ENCODE assay signal across 18 cellular contexts in the genomic region with DNA sequence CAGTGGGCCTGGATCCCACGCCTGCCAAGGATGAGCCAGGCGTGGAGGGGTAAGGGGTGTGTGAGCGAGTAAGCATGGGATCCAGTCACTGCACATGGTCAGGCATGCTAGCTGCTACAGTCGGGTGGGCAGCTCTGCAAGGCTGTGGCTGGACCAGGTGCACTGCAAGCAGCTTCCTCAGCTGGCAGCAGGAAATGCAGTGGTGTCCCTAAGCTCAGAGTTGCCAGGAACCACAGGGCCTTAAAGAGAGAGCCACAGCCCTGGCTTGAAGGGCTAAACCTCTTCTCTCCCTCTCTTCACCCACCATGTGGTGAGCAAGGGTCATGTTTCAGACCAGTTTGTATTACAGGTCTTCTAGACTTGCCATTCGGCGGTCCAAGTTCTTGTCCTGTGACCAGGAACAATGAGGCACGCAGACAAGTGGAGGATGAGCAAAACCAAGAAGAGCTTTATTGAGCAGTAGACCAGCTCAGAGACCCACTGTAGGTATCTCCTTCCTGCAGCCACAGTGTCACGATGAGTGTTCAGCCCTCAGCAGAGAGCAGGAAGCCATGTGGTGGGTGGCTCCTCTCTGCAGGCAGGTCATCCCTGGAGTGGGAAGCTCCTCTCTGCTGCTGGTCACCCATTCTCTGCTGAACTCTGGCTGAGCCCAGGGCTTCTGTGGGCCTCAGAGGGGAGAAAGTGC.
DNase-seq lines count a peak whose midpoint lies in the region; ATAC-seq lines count a peak whose summit lies in the region.
"Had no signal": no experiment of that assay in that cellular context is flagged by ENCODE, and none has a peak within 500 bp of the region (broad histone marks: within the 10 kb centered on the region; RNA-seq: fewer than 3 reads in every experiment).

No MANE protein-coding gene starts in this region.

- H3K27ac Mint-ChIP-seq in stimulated activated effector memory CD8-positive, alpha-beta T cell treated with anti-CD3 and anti-CD28 coated beads, Interleukin-12 subunit alpha, Interleukin-12 subunit beta, amount 100 ng/mL, for 72 hours: no peak overlapping the region
- H3K27ac Mint-ChIP-seq in activated CD4-positive, alpha-beta T cell treated with anti-CD3 and anti-CD28 coated beads, Interleukin-2, amount 10 ng/mL, durations not matched to agents 7 days and 5 days: no peak overlapping the region
- H3K27ac Mint-ChIP-seq in naive thymus-derived CD8-positive, alpha-beta T cell: no peak overlapping the region
- H3K27ac Mint-ChIP-seq: T-helper 2 cell treated with Interferon-gamma antibody and Interleukin-4, amounts not matched to agents 5 μg/mL and 100 μg/mL, for 36 hours had no signal

- H3K9ac ChIP-seq in trophoblast cell (ENCODE audit: low read length): no peak overlapping the region

- no peaks in the 10 kb centered on the region for H3K27me3 Mint-ChIP-seq in activated CD4-positive, alpha-beta T cell treated with anti-CD3 and anti-CD28 coated beads, Interleukin-2, amount 10 ng/mL, durations not matched to agents 7 days and 5 days
- H3K27me3 Mint-ChIP-seq in naive thymus-derived CD8-positive, alpha-beta T cell: no peaks in the 10 kb centered on the region

- H2BK5ac ChIP-seq in trophoblast cell (ENCODE audit: low read depth, low read length, poor library complexity): no peak overlapping the region

- no peak overlapping the region for H3K14ac ChIP-seq in trophoblast cell (ENCODE audit: low read length)

- ATAC-seq in GM19023 (IDR thresholded peaks at IDR 0.05; ENCODE audit: unreplicated experiment): peak; percentile 61
- peak; percentile 47 for ATAC-seq in GM21786 (IDR thresholded peaks at IDR 0.05; ENCODE audit: unreplicated experiment)
- peak; percentile 61 for ATAC-seq in HG03520 (IDR thresholded peaks at IDR 0.05; ENCODE audit: unreplicated experiment)
- ATAC-seq in stimulated activated effector memory CD8-positive, alpha-beta T cell treated with anti-CD3 and anti-CD28 coated beads, Interleukin-12 subunit alpha, Interleukin-12 subunit beta, amount 100 ng/mL, for 72 hours: peak; percentile 21
- ATAC-seq in naive thymus-derived CD8-positive, alpha-beta T cell: no peak
- no peak for ATAC-seq in GM19467 (IDR thresholded peaks at IDR 0.05; ENCODE audit: unreplicated experiment)
- ATAC-seq: activated CD4-positive, CD25-positive, alpha-beta regulatory T cell treated with anti-CD3 and anti-CD28 coated beads, Interleukin-2, amount 50 U/mL, for 24 hours; gastroesophageal sphincter had no signal

- DNase-seq in stimulated activated effector memory CD8-positive, alpha-beta T cell treated with anti-CD3 and anti-CD28 coated beads, Interleukin-12 subunit alpha, Interleukin-12 subunit beta, amount 100 ng/mL, for 72 hours (ENCODE audit: low spot score in 2 of 2): no peak
- DNase-seq in activated CD4-positive, alpha-beta T cell treated with anti-CD3 and anti-CD28 coated beads, Interleukin-2, amount 10 ng/mL, durations not matched to agents 7 days and 5 days: no peak
- DNase-seq in naive thymus-derived CD8-positive, alpha-beta T cell: no peak
- DNase-seq in trophoblast cell: no peak
- DNase-seq: activated CD8-positive, alpha-beta memory T cell treated with anti-CD3 and anti-CD28 coated beads, Interleukin-2, amount 50 U/mL, for 48 hours; activated naive CD4-positive, alpha-beta T cell; NCI-H1105 treated with DMSO at 0.1 percent for 48 hours; retina; Right ventricle myocardium superior had no signal

- no peak overlapping the region for H3K4me3 ChIP-seq in trophoblast cell (ENCODE audit: low read depth, low read length)
- H3K4me3 ChIP-seq: coronary artery, gastroesophageal sphincter had no signal

- no peak overlapping the region for H2BK120ac ChIP-seq in trophoblast cell (ENCODE audit: insufficient read depth, low read length, poor library complexity)

- H2AFZ ChIP-seq in trophoblast cell (ENCODE audit: insufficient read depth, low read length, poor library complexity): no peak overlapping the region

- H3K23ac ChIP-seq in trophoblast cell (ENCODE audit: low read length): no peak overlapping the region

- WGBS in trophoblast cell (ENCODE audit: extremely low coverage, insufficient coverage, insufficient read length): no CpG with 5 or more reads among the region's 8 CpGs

- H3K36me3 ChIP-seq in trophoblast cell (ENCODE audit: control insufficient read depth in 1 of 2, insufficient read depth in 2 of 2, low read length in 2 of 2): no peaks in the 10 kb centered on the region
- H3K36me3 ChIP-seq: gastroesophageal sphincter had no signal

- no peaks in the 10 kb centered on the region for H3K27me3 ChIP-seq in trophoblast cell (ENCODE audit: insufficient read depth, low read length)
- H3K27me3 ChIP-seq: gastroesophageal sphincter had no signal

- H4K8ac ChIP-seq in trophoblast cell (ENCODE audit: low read depth, low read length): no peak overlapping the region

- peaks cover 7% of the 10 kb centered on the region for H3K9me3 Mint-ChIP-seq in stimulated activated effector memory CD8-positive, alpha-beta T cell treated with anti-CD3 and anti-CD28 coated beads, Interleukin-12 subunit alpha, Interleukin-12 subunit beta, amount 100 ng/mL, for 72 hours
- H3K9me3 Mint-ChIP-seq in activated CD4-positive, alpha-beta T cell treated with anti-CD3 and anti-CD28 coated beads, Interleukin-2, amount 10 ng/mL, durations not matched to agents 7 days and 5 days: peaks cover 5% of the 10 kb centered on the region
- peaks cover 0 to 10% (median 6%) of the 10 kb centered on the region in 9 donors for H3K9me3 Mint-ChIP-seq in naive thymus-derived CD8-positive, alpha-beta T cell

- POLR2A ChIA-PET in activated CD4-positive, alpha-beta T cell treated with anti-CD3 and anti-CD28 coated beads, Interleukin-2, amount 10 ng/mL, durations not matched to agents 7 days and 5 days (lab: Charles Lee): no interaction called here
- POLR2A ChIA-PET in naive thymus-derived CD8-positive, alpha-beta T cell (lab: Charles Lee): no interaction called here

- no peaks in the 10 kb centered on the region for H3K79me1 ChIP-seq in trophoblast cell (ENCODE audit: low read length)

- CTCF ChIA-PET in activated CD4-positive, alpha-beta T cell treated with anti-CD3 and anti-CD28 coated beads, Interleukin-2, amount 10 ng/mL, durations not matched to agents 7 days and 5 days (lab: Charles Lee): no interaction called here

- H4K91ac ChIP-seq in trophoblast cell (ENCODE audit: low read depth, low read length): no peak overlapping the region

- no peaks in the 10 kb centered on the region for H3K4me1 Mint-ChIP-seq in stimulated activated effector memory CD8-positive, alpha-beta T cell treated with anti-CD3 and anti-CD28 coated beads, Interleukin-12 subunit alpha, Interleukin-12 subunit beta, amount 100 ng/mL, for 72 hours
- H3K4me1 Mint-ChIP-seq in activated CD4-positive, alpha-beta T cell treated with anti-CD3 and anti-CD28 coated beads, Interleukin-2, amount 10 ng/mL, durations not matched to agents 7 days and 5 days: no peaks in the 10 kb centered on the region
- H3K4me1 Mint-ChIP-seq in naive thymus-derived CD8-positive, alpha-beta T cell: no peaks in the 10 kb centered on the region

- H4K12ac ChIP-seq in trophoblast cell (ENCODE audit: low read depth, low read length): no peak overlapping the region

- H3K27ac ChIP-seq in trophoblast cell (ENCODE audit: low read depth, low read length): no peak overlapping the region
- H3K27ac ChIP-seq: coronary artery, epithelial cell of prostate, gastroesophageal sphincter had no signal

- no peak overlapping the region for H2BK12ac ChIP-seq in trophoblast cell (ENCODE audit: low read length)

- H3K79me2 ChIP-seq in trophoblast cell (ENCODE audit: control insufficient read depth, insufficient read depth, low read length, poor library complexity): peaks cover 2% of the 10 kb centered on the region

- no peak overlapping the region for H3K4me3 Mint-ChIP-seq in stimulated activated effector memory CD8-positive, alpha-beta T cell treated with anti-CD3 and anti-CD28 coated beads, Interleukin-12 subunit alpha, Interleukin-12 subunit beta, amount 100 ng/mL, for 72 hours
- no peak overlapping the region for H3K4me3 Mint-ChIP-seq in activated CD4-positive, alpha-beta T cell treated with anti-CD3 and anti-CD28 coated beads, Interleukin-2, amount 10 ng/mL, durations not matched to agents 7 days and 5 days
- no peak overlapping the region for H3K4me3 Mint-ChIP-seq in naive thymus-derived CD8-positive, alpha-beta T cell
- H3K4me3 Mint-ChIP-seq: T-helper 2 cell treated with Interferon-gamma antibody and Interleukin-4, amounts not matched to agents 5 μg/mL and 100 μg/mL, for 36 hours had no signal

- peaks cover 9% of the 10 kb centered on the region for H3K9me3 ChIP-seq in trophoblast cell (ENCODE audit: insufficient read depth, low read depth, low read length)
- H3K9me3 ChIP-seq: gastroesophageal sphincter had no signal

- H2AK5ac ChIP-seq in trophoblast cell (ENCODE audit: low read length): no peak overlapping the region

- H3K18ac ChIP-seq in trophoblast cell (ENCODE audit: low read length): no peak overlapping the region

- no peak overlapping the region for H3K4ac ChIP-seq in trophoblast cell (ENCODE audit: low read depth, low read length)

- H3K4me2 ChIP-seq in trophoblast cell (ENCODE audit: low read length): no peak overlapping the region

- H3K4me1 ChIP-seq in trophoblast cell (ENCODE audit: control insufficient read depth in 1 of 2, insufficient read depth in 2 of 2, low read length in 2 of 2): no peaks in the 10 kb centered on the region
- H3K4me1 ChIP-seq: gastroesophageal sphincter had no signal

- no peaks in the 10 kb centered on the region for H3K36me3 Mint-ChIP-seq in stimulated activated effector memory CD8-positive, alpha-beta T cell treated with anti-CD3 and anti-CD28 coated beads, Interleukin-12 subunit alpha, Interleukin-12 subunit beta, amount 100 ng/mL, for 72 hours
- H3K36me3 Mint-ChIP-seq in activated CD4-positive, alpha-beta T cell treated with anti-CD3 and anti-CD28 coated beads, Interleukin-2, amount 10 ng/mL, durations not matched to agents 7 days and 5 days (ENCODE audit: low read depth): no peaks in the 10 kb centered on the region
- H3K36me3 Mint-ChIP-seq in naive thymus-derived CD8-positive, alpha-beta T cell: no peaks in the 10 kb centered on the region

Comparison
In these comparisons a context has a peak if more than half of its experiments do, and no peak if none do; other contexts are left out.
1. ATAC-seq: peak in GM19023 (single experiment), GM21786 (single experiment), HG03520 (single experiment) and stimulated activated effector memory CD8-positive, alpha-beta T cell treated with anti-CD3 and anti-CD28 coated beads, Interleukin-12 subunit alpha, Interleukin-12 subunit beta, amount 100 ng/mL, for 72 hours (single experiment); none in naive thymus-derived CD8-positive, alpha-beta T cell (0 of 2) and GM19467 (single experiment).